In the genomic region with DNA sequence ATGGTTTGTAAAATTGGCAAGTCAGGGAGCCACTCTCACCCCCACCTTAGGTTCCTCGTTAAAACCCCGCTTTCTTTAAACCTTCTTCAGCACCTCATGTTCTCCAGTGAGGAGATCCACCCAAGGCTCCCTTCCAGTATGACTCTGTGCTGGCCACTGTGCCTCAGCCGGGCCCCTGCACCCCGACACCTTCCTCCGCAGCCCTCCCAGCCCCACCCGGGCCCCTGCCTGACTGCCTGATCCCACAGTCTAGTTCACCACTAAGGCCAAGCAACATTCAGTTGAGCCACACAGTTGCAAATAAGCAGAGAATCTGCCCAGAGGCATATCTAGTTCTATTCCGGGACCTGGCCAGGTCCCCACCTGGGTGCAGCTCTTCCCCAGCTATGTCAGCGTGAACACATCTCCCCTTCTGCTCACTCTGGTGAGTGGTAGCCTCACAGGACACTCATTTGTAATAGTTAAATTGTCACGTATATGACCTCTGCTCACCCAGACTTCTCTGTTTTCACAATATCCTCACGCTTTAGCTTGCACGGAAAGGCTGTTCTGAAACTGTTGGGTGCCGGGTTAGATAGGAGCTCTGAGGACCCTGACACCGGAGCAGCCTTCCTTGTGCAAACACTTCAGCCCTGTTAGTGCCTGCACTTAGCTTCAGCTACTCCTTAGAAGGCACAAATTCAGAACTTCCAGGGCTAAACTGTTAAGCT, we compare ENCODE assay signal across 1 cellular context.
TF ChIP-seq lines count a peak whose summit lies in the region.

No MANE protein-coding gene starts in this region.

TF ChIP-seq in WTC11, 78 proteins besides CTCF, POLR2A, EP300 and RAD21 (continued from another document):
- no peak for TF ChIP-seq ZNF396 (CRISPR knock-in tag; IDR thresholded peaks at IDR 0.05; ENCODE audit: borderline replicate concordance)
- TF ChIP-seq ZNF317 (CRISPR knock-in tag; IDR thresholded peaks at IDR 0.05; ENCODE audit: borderline replicate concordance, low read depth), result no peak
- no peak for TF ChIP-seq ESRRA (CRISPR knock-in tag; IDR thresholded peaks at IDR 0.05; ENCODE audit: borderline replicate concordance)
- TF ChIP-seq, protein P1, sequence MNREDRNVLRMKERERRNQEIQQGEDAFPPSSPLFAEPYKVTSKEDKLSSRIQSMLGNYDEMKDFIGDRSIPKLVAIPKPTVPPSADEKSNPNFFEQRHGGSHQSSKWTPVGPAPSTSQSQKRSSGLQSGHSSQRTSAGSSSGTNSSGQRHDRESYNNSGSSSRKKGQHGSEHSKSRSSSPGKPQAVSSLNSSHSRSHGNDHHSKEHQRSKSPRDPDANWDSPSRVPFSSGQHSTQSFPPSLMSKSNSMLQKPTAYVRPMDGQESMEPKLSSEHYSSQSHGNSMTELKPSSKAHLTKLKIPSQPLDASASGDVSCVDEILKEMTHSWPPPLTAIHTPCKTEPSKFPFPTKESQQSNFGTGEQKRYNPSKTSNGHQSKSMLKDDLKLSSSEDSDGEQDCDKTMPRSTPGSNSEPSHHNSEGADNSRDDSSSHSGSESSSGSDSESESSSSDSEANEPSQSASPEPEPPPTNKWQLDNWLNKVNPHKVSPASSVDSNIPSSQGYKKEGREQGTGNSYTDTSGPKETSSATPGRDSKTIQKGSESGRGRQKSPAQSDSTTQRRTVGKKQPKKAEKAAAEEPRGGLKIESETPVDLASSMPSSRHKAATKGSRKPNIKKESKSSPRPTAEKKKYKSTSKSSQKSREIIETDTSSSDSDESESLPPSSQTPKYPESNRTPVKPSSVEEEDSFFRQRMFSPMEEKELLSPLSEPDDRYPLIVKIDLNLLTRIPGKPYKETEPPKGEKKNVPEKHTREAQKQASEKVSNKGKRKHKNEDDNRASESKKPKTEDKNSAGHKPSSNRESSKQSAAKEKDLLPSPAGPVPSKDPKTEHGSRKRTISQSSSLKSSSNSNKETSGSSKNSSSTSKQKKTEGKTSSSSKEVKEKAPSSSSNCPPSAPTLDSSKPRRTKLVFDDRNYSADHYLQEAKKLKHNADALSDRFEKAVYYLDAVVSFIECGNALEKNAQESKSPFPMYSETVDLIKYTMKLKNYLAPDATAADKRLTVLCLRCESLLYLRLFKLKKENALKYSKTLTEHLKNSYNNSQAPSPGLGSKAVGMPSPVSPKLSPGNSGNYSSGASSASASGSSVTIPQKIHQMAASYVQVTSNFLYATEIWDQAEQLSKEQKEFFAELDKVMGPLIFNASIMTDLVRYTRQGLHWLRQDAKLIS (CRISPR knock-in tag; IDR thresholded peaks at IDR 0.05; ENCODE audit: borderline replicate concordance), result no peak
- TF ChIP-seq GTF2I (CRISPR knock-in tag; conservative IDR thresholded peaks at IDR 0.05), result no peak
- TF ChIP-seq ZNF263 (CRISPR knock-in tag; IDR thresholded peaks at IDR 0.05; ENCODE audit: low read depth), result no peak
- TF ChIP-seq TP53 (CRISPR knock-in tag; IDR thresholded peaks at IDR 0.05), result no peak
- no peak for TF ChIP-seq MXD4 (CRISPR knock-in tag; IDR thresholded peaks at IDR 0.05; ENCODE audit: borderline replicate concordance)
- TF ChIP-seq ATF1 (CRISPR knock-in tag; IDR thresholded peaks at IDR 0.05), result no peak
- TF ChIP-seq ZNF232 (CRISPR knock-in tag; IDR thresholded peaks at IDR 0.05), result no peak
- no peak for TF ChIP-seq JUN (CRISPR knock-in tag; IDR thresholded peaks at IDR 0.05)
- no peak for TF ChIP-seq CREM (CRISPR knock-in tag; IDR thresholded peaks at IDR 0.05)
- TF ChIP-seq, protein P2, sequence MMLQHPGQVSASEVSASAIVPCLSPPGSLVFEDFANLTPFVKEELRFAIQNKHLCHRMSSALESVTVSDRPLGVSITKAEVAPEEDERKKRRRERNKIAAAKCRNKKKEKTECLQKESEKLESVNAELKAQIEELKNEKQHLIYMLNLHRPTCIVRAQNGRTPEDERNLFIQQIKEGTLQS (CRISPR knock-in tag; conservative IDR thresholded peaks at IDR 0.05), result no peak
